ENCODE assay signal across 29 cellular contexts in genomic region chrX:43446752-43447151, GRCh38.
"Had no signal": no experiment of that assay in that cellular context is flagged by ENCODE, and none has a peak within 500 bp of the region (broad histone marks: within the 10 kb centered on the region; RNA-seq: fewer than 3 reads in every experiment).

No MANE protein-coding gene starts in this region.

- DNase-seq: hippocampal formation; kidney glomerular epithelial cell; left colon; left lung; lower lobe of right lung; mesendoderm; naive B cell; natural killer cell; nephron progenitor cell; occipital lobe; psoas muscle; right lobe of liver; stimulated activated CD4-positive, alpha-beta T cell treated with anti-CD3 and anti-CD28 coated beads, Interleukin-1b, Interleukin-23, amount 100 ng/mL, for 48 hours; stimulated activated CD4-positive, alpha-beta T cell treated with anti-CD3 and anti-CD28 coated beads, Interleukin-2, amount 100 ng/mL, for 48 hours; stimulated activated CD4-positive, alpha-beta T cell treated with anti-CD3 and anti-CD28 coated beads, Interleukin-4, amount 100 ng/mL, for 4 hours; stimulated activated CD8-positive, alpha-beta memory T cell treated with anti-CD3 and anti-CD28 coated beads, Interleukin-4, amount 100 ng/mL, for 48 hours; stimulated activated naive CD4-positive, alpha-beta T cell treated with Interleukin-2 at 50 U/mL for 16 hours; stimulated activated naive CD8-positive, alpha-beta T cell treated with anti-CD3 and anti-CD28 coated beads, Interleukin-15, amount 100 ng/mL, for 72 hours; testis; tibial artery; trophoblast cell; uterus had no signal

- H3K36me3 ChIP-seq: left lung, lower lobe of right lung, neutrophil, right atrium auricular region, right lobe of liver, tibial artery, uterus had no signal

- H3K4me3 ChIP-seq: left lung, lower lobe of right lung, neural progenitor cell, psoas muscle, right atrium auricular region, right lobe of liver, smooth muscle cell, testis, tibial artery, uterus had no signal

- H3K27me3 ChIP-seq: left lung, neural progenitor cell, neutrophil, right atrium auricular region, right lobe of liver, testis, tibial artery had no signal

- H3K9me3 ChIP-seq: lower lobe of right lung, neutrophil, psoas muscle, testis, uterus had no signal

- H2AFZ ChIP-seq: neural progenitor cell, parathyroid adenoma had no signal

- H3K4me2 ChIP-seq: neural progenitor cell, smooth muscle cell had no signal

- H3K4me1 Mint-ChIP-seq: mesothelial cell of epicardium; naive B cell; natural killer cell; nephron progenitor cell; neural progenitor cell; stimulated activated memory B cell treated with anti-CD40 and anti-IgM and Interleukin-4, amounts not matched to agents 10 μg/mL and 1 μg/mL and 100 μg/mL, for 72 hours; stimulated activated naive CD8-positive, alpha-beta T cell treated with anti-CD3 and anti-CD28 coated beads, Interleukin-15, amount 100 ng/mL, for 72 hours had no signal

- H3K4me3 Mint-ChIP-seq: mesothelial cell of epicardium; naive B cell; natural killer cell; nephron progenitor cell; neural progenitor cell; stimulated activated memory B cell treated with anti-CD40 and anti-IgM and Interleukin-4, amounts not matched to agents 10 μg/mL and 1 μg/mL and 100 μg/mL, for 72 hours; stimulated activated naive CD8-positive, alpha-beta T cell treated with anti-CD3 and anti-CD28 coated beads, Interleukin-15, amount 100 ng/mL, for 72 hours had no signal

- H3K4me1 ChIP-seq: left lung, lower lobe of right lung, parathyroid adenoma, psoas muscle, right atrium auricular region, right lobe of liver, testis, tibial artery, uterus had no signal

- H3K27ac Mint-ChIP-seq: mesothelial cell of epicardium; naive B cell; natural killer cell; nephron progenitor cell; neural progenitor cell; stimulated activated memory B cell treated with anti-CD40 and anti-IgM and Interleukin-4, amounts not matched to agents 10 μg/mL and 1 μg/mL and 100 μg/mL, for 72 hours; stimulated activated naive CD8-positive, alpha-beta T cell treated with anti-CD3 and anti-CD28 coated beads, Interleukin-15, amount 100 ng/mL, for 72 hours had no signal

- H3K27me3 Mint-ChIP-seq: naive B cell; stimulated activated memory B cell treated with anti-CD40 and anti-IgM and Interleukin-4, amounts not matched to agents 10 μg/mL and 1 μg/mL and 100 μg/mL, for 72 hours had no signal

- H3K36me3 Mint-ChIP-seq: mesothelial cell of epicardium; stimulated activated memory B cell treated with anti-CD40 and anti-IgM and Interleukin-4, amounts not matched to agents 10 μg/mL and 1 μg/mL and 100 μg/mL, for 72 hours had no signal

- H3K9ac ChIP-seq: neural progenitor cell, parathyroid adenoma had no signal

- H3K27ac ChIP-seq: left lung, lower lobe of right lung, neural progenitor cell, neutrophil, parathyroid adenoma, psoas muscle, right atrium auricular region, right lobe of liver, testis, tibial artery, uterus had no signal

- H3K79me2 ChIP-seq: parathyroid adenoma had no signal
